Comparison of ENCODE assay signal across 16 cellular contexts in the genomic region with DNA sequence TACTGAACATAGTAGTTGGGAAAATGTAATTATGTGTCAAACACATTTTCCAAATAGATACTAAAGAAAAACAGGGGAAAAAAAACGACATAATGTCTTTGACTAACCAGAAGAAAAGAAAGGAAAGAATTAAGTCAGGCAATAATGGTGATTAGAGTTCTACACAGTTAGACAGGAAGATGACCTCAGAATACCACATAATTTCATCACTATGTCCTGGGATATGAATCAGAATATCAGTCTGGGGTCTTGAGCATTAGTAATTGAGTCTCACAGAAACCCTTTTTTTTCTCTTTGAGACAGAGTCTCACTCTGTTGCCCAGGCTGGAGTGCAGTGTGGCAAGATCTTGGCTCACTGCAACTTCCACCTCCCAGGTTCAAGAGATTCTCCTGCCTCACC.
DNase-seq lines count a peak whose midpoint lies in the region; TF ChIP-seq lines count a peak whose summit lies in the region.
"Had no signal": no experiment of that assay in that cellular context is flagged by ENCODE, and none has a peak within 500 bp of the region (broad histone marks: within the 10 kb centered on the region; RNA-seq: fewer than 3 reads in every experiment).

No MANE protein-coding gene starts in this region.

- peak; percentile 37 for DNase-seq in ELR (ENCODE audit: low read depth)
- DNase-seq in LHCN-M2 (ENCODE audit: low read depth) = peak; percentile 12
- DNase-seq in choroid plexus epithelial cell (ENCODE audit: low read depth) = peak; percentile 36
- DNase-seq in skeletal muscle cell (ENCODE audit: low read depth) = peak; percentile 13
- DNase-seq in NCI-H1694 treated with DMSO at 0.1 percent for 48 hours (lab: John Stamatoyannopoulos, UW) = no peak
- no peak for DNase-seq in germinal center (ENCODE audit: low spot score)
- no peak for DNase-seq in globus pallidus (ENCODE audit: low spot score)
- DNase-seq: C1 segment of cervical spinal cord, H9, NCI-H187, NCI-H2227 treated with DMSO at 0.1 percent for 48 hours, NCI-H524, NCI-H82, RPMI8226, SHP77 treated with DMSO at 0.1 percent for 48 hours, SK-N-SH had no signal

- H3K4me3 ChIP-seq in choroid plexus epithelial cell (ENCODE audit: low read depth, low read length) = no peak overlapping the region
- H3K4me3 ChIP-seq in skeletal muscle cell (ENCODE audit: low read depth, low read length) = no peak overlapping the region

- no peak for TF ChIP-seq CTCF in choroid plexus epithelial cell (conservative IDR thresholded peaks at IDR 0.05; ENCODE audit: low read depth, low read length)

Comparison
In these comparisons a context has a peak if more than half of its experiments do, and no peak if none do; other contexts are left out.
1. DNase-seq: peak in ELR (single experiment), LHCN-M2 (single experiment), choroid plexus epithelial cell (single experiment) and skeletal muscle cell (single experiment); none in NCI-H1694 treated with DMSO at 0.1 percent for 48 hours (single experiment), germinal center (single experiment) and globus pallidus (single experiment).